6 cellular contexts compared by ENCODE assay signal in the genomic region with DNA sequence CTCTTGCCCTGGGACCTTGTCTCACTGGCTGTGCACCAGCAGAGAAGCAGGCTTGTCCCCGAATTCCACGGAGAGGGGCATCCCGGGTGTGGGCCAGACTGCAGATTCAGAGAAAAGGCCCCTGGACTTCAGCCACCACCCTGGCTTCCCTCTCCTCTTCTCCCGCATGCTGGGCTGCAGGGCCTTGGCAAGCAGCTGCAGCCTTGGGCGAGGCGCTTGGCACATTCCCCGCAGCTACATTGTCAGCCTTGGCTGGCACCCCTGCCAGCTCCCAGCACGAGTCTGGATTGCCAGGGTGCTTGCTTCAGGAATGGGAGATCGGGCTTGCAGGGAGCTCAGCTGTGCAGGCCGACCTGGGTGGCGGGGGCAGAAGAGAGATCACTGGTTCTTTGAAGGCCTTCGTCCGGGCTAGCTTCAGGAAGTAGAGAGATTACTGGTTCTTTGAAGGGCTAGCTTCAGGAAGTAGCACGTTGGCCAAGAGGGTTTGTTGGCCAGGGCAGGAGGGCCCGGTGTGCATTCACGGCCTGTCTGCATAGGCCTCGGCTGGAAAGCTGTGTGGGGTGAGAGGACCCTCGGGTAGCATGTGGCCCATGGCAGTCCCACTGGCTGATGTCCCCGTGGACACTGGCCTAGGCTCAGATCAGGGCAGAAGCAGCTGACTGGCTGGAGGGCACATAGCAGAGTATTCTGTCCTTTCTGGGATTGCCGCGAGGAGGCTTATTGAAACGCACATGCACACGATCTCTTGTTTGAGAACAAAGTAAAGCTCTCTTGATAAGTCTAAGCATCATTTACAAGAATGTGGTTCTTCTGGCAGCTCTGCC. TPM values are rescaled to one million over a fixed set of nuclear protein-coding genes. Genes with fewer than 3 reads are reported as not detected.
DNase-seq lines count a peak whose midpoint lies in the region; ATAC-seq and TF ChIP-seq lines count a peak whose summit lies in the region.

No MANE protein-coding gene starts in this region.

- H3K4me3 Mint-ChIP-seq in naive B cell, result peak overlapping the region; percentile 77 to 89 (median 83)

- peaks cover 8 to 17% of the 10 kb centered on the region in 2 donors for H3K36me3 Mint-ChIP-seq in naive B cell

- no peaks in the 10 kb centered on the region for H3K27me3 Mint-ChIP-seq in naive B cell

- TF ChIP-seq CTCF in astrocyte of the spinal cord (IDR thresholded peaks at IDR 0.05; ENCODE audit: low read depth, low read length), result no peak

- peak overlapping the region; percentile 17 for H3K4me3 ChIP-seq in astrocyte of the spinal cord (ENCODE audit: low read depth, low read length)

- DNase-seq in NCI-H2029 (lab: John Stamatoyannopoulos, UW), result peak; percentile 60
- no peak for DNase-seq in NCI-H2029 treated with DMSO at 0.1 percent for 48 hours (lab: John Stamatoyannopoulos, UW)
- peak; percentile 9 for DNase-seq in astrocyte of the spinal cord (ENCODE audit: low read depth, low spot score)
- DNase-seq in naive B cell, result no peak
- no peak for DNase-seq in dedifferentiated amniotic fluid mesenchymal stem cell (ENCODE audit: extremely low spot score)

- peak overlapping the region; percentile 89 to 96 (median 94) for H3K27ac Mint-ChIP-seq in naive B cell

- peaks cover 0 to 11% (median 7%) of the 10 kb centered on the region in 7 donors for H3K9me3 Mint-ChIP-seq in naive B cell

- H3K4me1 Mint-ChIP-seq in naive B cell, result peaks cover 17 to 28% (median 21%) of the 10 kb centered on the region in 3 donors

- in situ Hi-C loops in astrocyte of the spinal cord (cut with HindIII; ENCODE audit: low sequenced_read_pairs), result no loop called here

- ATAC-seq in naive B cell (ENCODE audit: low read depth in 2 of 2), result no peak
- ATAC-seq in HG03108 (IDR thresholded peaks at IDR 0.05; ENCODE audit: unreplicated experiment), result no peak

RNA-seq across cellular contexts. Expression of a gene that starts 2.7 kb away (rescaled TPM):
- 1 to 10 TPM; 2.2 to 6.2 (median 5.2) TPM for polyA plus RNA-seq in naive B cell (ENCODE audit: low read depth in 6 of 6)

RNA-seq across cellular contexts. Expression of a gene that starts 3.1 kb away (rescaled TPM):
- polyA plus RNA-seq in naive B cell (ENCODE audit: low read depth in 6 of 6), result 100 to 1,000 TPM; 228 to 369 (median 252) TPM

RNA-seq across cellular contexts. Expression of a gene that starts 36.7 kb away (rescaled TPM):
- polyA plus RNA-seq in naive B cell (ENCODE audit: low read depth in 6 of 6), result under 1 TPM in 1 of 6 donors, not detected in 5; 0.71 TPM

RNA-seq across cellular contexts. Expression of a gene that starts 39.6 kb away (rescaled TPM):
- under 1 TPM in 3 of 6 donors, not detected in 3; 0.06 to 0.78 (median 0.23) TPM for polyA plus RNA-seq in naive B cell (ENCODE audit: low read depth in 6 of 6)

RNA-seq across cellular contexts. Expression of a gene that starts 53.5 kb away (rescaled TPM):
- under 1 TPM in 1 of 6 donors, not detected in 5; 0.08 TPM for polyA plus RNA-seq in naive B cell (ENCODE audit: low read depth in 6 of 6)

Comparison
In these comparisons a context has a peak if more than half of its experiments do, and no peak if none do; other contexts are left out.
1. DNase-seq: peak in NCI-H2029 (single experiment) and astrocyte of the spinal cord (single experiment); none in NCI-H2029 treated with DMSO at 0.1 percent for 48 hours (single experiment), naive B cell (single experiment) and dedifferentiated amniotic fluid mesenchymal stem cell (single experiment).